16 cellular contexts compared by ENCODE assay signal in the genomic region with DNA sequence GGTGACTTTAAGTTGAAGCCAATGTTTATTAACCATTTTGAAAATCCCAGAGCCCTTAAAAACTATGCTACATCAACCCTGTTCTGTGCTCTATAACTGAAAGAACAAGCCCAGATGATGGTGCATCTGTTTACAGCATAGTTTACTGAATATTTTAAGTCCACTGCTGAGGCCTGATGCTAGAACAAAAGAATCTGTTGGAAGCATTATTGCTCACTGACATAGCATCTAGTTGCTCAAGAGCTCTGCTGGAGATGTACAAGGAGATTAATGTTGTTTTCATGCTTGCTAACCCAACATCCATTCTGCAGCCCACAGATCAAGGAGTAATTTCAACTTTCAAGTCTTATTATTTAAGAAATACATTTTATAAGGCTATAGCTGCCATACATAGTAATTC.
"Had no signal": no experiment of that assay in that cellular context is flagged by ENCODE, and none has a peak within 500 bp of the region (broad histone marks: within the 10 kb centered on the region; RNA-seq: fewer than 3 reads in every experiment).

No MANE protein-coding gene starts in this region.

- ATAC-seq: left lung; naive thymus-derived CD8-positive, alpha-beta T cell; stimulated activated naive B cell treated with anti-CD40 and anti-IgM and Interleukin-4, amounts not matched to agents 10 μg/mL and 1 μg/mL and 100 μg/mL, for 72 hours had no signal

- H3K4me1 ChIP-seq: ascending aorta, esophagus squamous epithelium, left lung, thyroid gland had no signal

- H3K36me3 ChIP-seq: ascending aorta, esophagus squamous epithelium, left lung, thyroid gland had no signal

- H3K4me3 ChIP-seq: ascending aorta, esophagus squamous epithelium, hepatocyte, left lung, thyroid gland had no signal

- H3K27me3 ChIP-seq: ascending aorta, esophagus squamous epithelium, hepatocyte, left lung, thyroid gland had no signal

- H3K4me2 ChIP-seq: hepatocyte had no signal

- H3K79me2 ChIP-seq: hepatocyte had no signal

- H2AFZ ChIP-seq: hepatocyte had no signal

- DNase-seq: activated B cell treated with CpG ODN at 0.5 μM for 24 hours; activated naive CD4-positive, alpha-beta T cell treated with Interleukin-2 at 50 U/mL for 16 hours; activated T-cell treated with anti-CD3 and anti-CD28 coated beads for 4 hours; central memory CD4-positive, alpha-beta T cell; cortex of kidney; effector CD8-positive, alpha-beta T cell; esophagus squamous epithelium; kidney; left lung; naive thymus-derived CD8-positive, alpha-beta T cell; retina; stimulated activated CD4-positive, alpha-beta T cell treated with anti-CD3 and anti-CD28 coated beads, Interleukin-4, amount 100 ng/mL, for 1 hour; stimulated activated naive B cell treated with anti-CD40 and anti-IgM and Interleukin-4, amounts not matched to agents 10 μg/mL and 1 μg/mL and 100 μg/mL, for 72 hours; thyroid gland had no signal

- H3K9me3 ChIP-seq: ascending aorta, esophagus squamous epithelium, left lung, thyroid gland had no signal

- H3K27ac ChIP-seq: ascending aorta, esophagus squamous epithelium, hepatocyte, left lung, thyroid gland had no signal
